Comparison of ENCODE assay signal across 1 cellular context in the genomic region with DNA sequence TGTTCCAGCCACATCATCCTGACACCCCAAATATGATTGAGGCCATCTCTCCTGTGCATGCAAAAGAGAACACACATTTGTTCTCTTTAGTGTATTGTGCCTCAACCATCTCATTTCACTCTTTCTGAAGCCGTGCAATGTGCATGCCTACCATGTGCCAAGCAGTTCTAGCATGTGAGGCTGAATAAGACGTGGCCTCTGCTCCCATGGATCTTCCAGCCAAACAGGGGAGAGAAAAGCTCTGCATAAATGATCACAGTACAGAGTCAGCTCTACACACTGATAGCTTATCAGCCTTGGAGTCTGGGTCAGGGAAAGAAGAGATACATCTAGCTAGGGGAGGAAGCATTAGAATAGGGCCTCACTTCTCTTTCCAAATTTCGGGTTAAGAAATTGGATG.
TF ChIP-seq lines count a peak whose summit lies in the region.

No MANE protein-coding gene starts in this region.

TF ChIP-seq in A549, 52 proteins besides CTCF, POLR2A, EP300 and RAD21:
- TF ChIP-seq HEYL (CRISPR knock-in tag; IDR thresholded peaks at IDR 0.05) (no peak), TP53 (CRISPR knock-in tag; IDR thresholded peaks at IDR 0.05) (no peak), HDAC2 (IDR thresholded peaks at IDR 0.05) (no peak), ZNF302 (CRISPR knock-in tag; IDR thresholded peaks at IDR 0.05) (no peak), NR3C1 (IDR thresholded peaks at IDR 0.05) (no peak)
- TF ChIP-seq, protein P1, sequence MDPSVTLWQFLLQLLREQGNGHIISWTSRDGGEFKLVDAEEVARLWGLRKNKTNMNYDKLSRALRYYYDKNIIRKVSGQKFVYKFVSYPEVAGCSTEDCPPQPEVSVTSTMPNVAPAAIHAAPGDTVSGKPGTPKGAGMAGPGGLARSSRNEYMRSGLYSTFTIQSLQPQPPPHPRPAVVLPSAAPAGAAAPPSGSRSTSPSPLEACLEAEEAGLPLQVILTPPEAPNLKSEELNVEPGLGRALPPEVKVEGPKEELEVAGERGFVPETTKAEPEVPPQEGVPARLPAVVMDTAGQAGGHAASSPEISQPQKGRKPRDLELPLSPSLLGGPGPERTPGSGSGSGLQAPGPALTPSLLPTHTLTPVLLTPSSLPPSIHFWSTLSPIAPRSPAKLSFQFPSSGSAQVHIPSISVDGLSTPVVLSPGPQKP (IDR thresholded peaks at IDR 0.05; ENCODE audit: low read depth, low read length): no peak
